Comparison of ENCODE assay signal across 8 cellular contexts in genomic region chr1:54199151-54199764, GRCh38.
DNase-seq lines count a peak whose midpoint lies in the region; ATAC-seq lines count a peak whose summit lies in the region.

No MANE protein-coding gene starts in this region.

- H3K27me3 ChIP-seq in muscle layer of colon (ENCODE audit: control insufficient read depth in 1 of 2, insufficient read depth in 2 of 2, low read length in 2 of 2): no peaks in the 10 kb centered on the region

- peaks cover 27% of the 10 kb centered on the region for H3K4me1 ChIP-seq in muscle layer of colon (ENCODE audit: insufficient read depth, low read length)

- peak overlapping the region; percentile 81 for H3K9ac ChIP-seq in muscle layer of colon (ENCODE audit: low read length)

- H3K9me3 Mint-ChIP-seq in stimulated activated naive CD8-positive, alpha-beta T cell treated with anti-CD3 and anti-CD28 coated beads, Interleukin-15, Interleukin-2, amounts not matched to agents 100 ng/mL and 50 ng/mL, for 24 hours: no peaks in the 10 kb centered on the region
- no peaks in the 10 kb centered on the region for H3K9me3 Mint-ChIP-seq in dendritic cell treated with granulocyte-macrophage colony-stimulating factor and Interleukin-4, amounts not matched to agents 40 ng/mL and 50 ng/mL, for 4 days

- H3K4me3 Mint-ChIP-seq in stimulated activated naive CD8-positive, alpha-beta T cell treated with anti-CD3 and anti-CD28 coated beads, Interleukin-15, Interleukin-2, amounts not matched to agents 100 ng/mL and 50 ng/mL, for 24 hours: peak overlapping the region; percentile 94
- peak overlapping the region; percentile 90 for H3K4me3 Mint-ChIP-seq in dendritic cell treated with granulocyte-macrophage colony-stimulating factor and Interleukin-4, amounts not matched to agents 40 ng/mL and 50 ng/mL, for 4 days

- H3K36me3 ChIP-seq in muscle layer of colon (ENCODE audit: insufficient read depth, low read length): peaks cover 14% of the 10 kb centered on the region

- ATAC-seq in stimulated activated naive CD8-positive, alpha-beta T cell treated with anti-CD3 and anti-CD28 coated beads, Interleukin-15, Interleukin-2, amounts not matched to agents 100 U/mL and 50 U/mL, for 24 hours: no peak
- ATAC-seq in GM21737 (IDR thresholded peaks at IDR 0.05; ENCODE audit: unreplicated experiment): no peak

- peaks cover 43% of the 10 kb centered on the region for H3K36me3 Mint-ChIP-seq in stimulated activated naive CD8-positive, alpha-beta T cell treated with anti-CD3 and anti-CD28 coated beads, Interleukin-15, Interleukin-2, amounts not matched to agents 100 ng/mL and 50 ng/mL, for 24 hours (ENCODE audit: low read depth)
- H3K36me3 Mint-ChIP-seq in dendritic cell treated with granulocyte-macrophage colony-stimulating factor and Interleukin-4, amounts not matched to agents 40 ng/mL and 50 ng/mL, for 4 days (ENCODE audit: low read depth): peaks cover 40% of the 10 kb centered on the region

- no peak for DNase-seq in stimulated activated naive CD8-positive, alpha-beta T cell treated with anti-CD3 and anti-CD28 coated beads, Interleukin-15, Interleukin-2, amounts not matched to agents 100 U/mL and 50 U/mL, for 24 hours
- DNase-seq in NCI-H69 (lab: John Stamatoyannopoulos, UW): peak; percentile 52
- DNase-seq in central memory CD4-positive, alpha-beta T cell: no peak
- DNase-seq in hippocampal formation (lab: John Stamatoyannopoulos, UW): no peak

- H3K9me3 ChIP-seq in muscle layer of colon (ENCODE audit: low read length): no peaks in the 10 kb centered on the region

- peaks cover 33% of the 10 kb centered on the region for H3K4me1 Mint-ChIP-seq in stimulated activated naive CD8-positive, alpha-beta T cell treated with anti-CD3 and anti-CD28 coated beads, Interleukin-15, Interleukin-2, amounts not matched to agents 100 ng/mL and 50 ng/mL, for 24 hours (ENCODE audit: low read depth)
- peaks cover 25% of the 10 kb centered on the region for H3K4me1 Mint-ChIP-seq in dendritic cell treated with granulocyte-macrophage colony-stimulating factor and Interleukin-4, amounts not matched to agents 40 ng/mL and 50 ng/mL, for 4 days (ENCODE audit: low read depth)

- H3K27ac ChIP-seq in muscle layer of colon (ENCODE audit: low read depth, low read length): peak overlapping the region; percentile 88

- H3K27ac Mint-ChIP-seq in stimulated activated naive CD8-positive, alpha-beta T cell treated with anti-CD3 and anti-CD28 coated beads, Interleukin-15, Interleukin-2, amounts not matched to agents 100 ng/mL and 50 ng/mL, for 24 hours: peak overlapping the region; percentile 87
- H3K27ac Mint-ChIP-seq in dendritic cell treated with granulocyte-macrophage colony-stimulating factor and Interleukin-4, amounts not matched to agents 40 ng/mL and 50 ng/mL, for 4 days: peak overlapping the region; percentile 82

- H3K27me3 Mint-ChIP-seq in stimulated activated naive CD8-positive, alpha-beta T cell treated with anti-CD3 and anti-CD28 coated beads, Interleukin-15, Interleukin-2, amounts not matched to agents 100 ng/mL and 50 ng/mL, for 24 hours: no peaks in the 10 kb centered on the region
- no peaks in the 10 kb centered on the region for H3K27me3 Mint-ChIP-seq in dendritic cell treated with granulocyte-macrophage colony-stimulating factor and Interleukin-4, amounts not matched to agents 40 ng/mL and 50 ng/mL, for 4 days

- peak overlapping the region; percentile 79 to 84 for H3K4me3 ChIP-seq in muscle layer of colon (ENCODE audit: low read depth in 1 of 2, low read length in 2 of 2)

- intact Hi-C loops in dendritic cell treated with granulocyte-macrophage colony-stimulating factor and Interleukin-4, amounts not matched to agents 40 ng/mL and 50 ng/mL, for 4 days (cut with micrococcal nuclease): no loop called here
